ENCODE assay signal across 15 cellular contexts in genomic region chr6:3773696-3774298, GRCh38. TPM values are rescaled to one million over a fixed set of nuclear protein-coding genes. Genes with fewer than 3 reads are reported as not detected.
DNase-seq lines count a peak whose midpoint lies in the region; ATAC-seq and TF ChIP-seq lines count a peak whose summit lies in the region.
"Had no signal": no experiment of that assay in that cellular context is flagged by ENCODE, and none has a peak within 500 bp of the region (broad histone marks: within the 10 kb centered on the region; RNA-seq: fewer than 3 reads in every experiment).

No MANE protein-coding gene starts in this region.

- TF ChIP-seq CTCF in astrocyte of the spinal cord (IDR thresholded peaks at IDR 0.05; ENCODE audit: low read depth, low read length), result no peak
- no peak for TF ChIP-seq CTCF in gastroesophageal sphincter (IDR thresholded peaks at IDR 0.05)

- WGBS in gastroesophageal sphincter (ENCODE audit: low coverage in 1 of 2), 2 donors, result 49 to 78% methylated on average over 4 to 6 of the region's 7 CpGs

- ATAC-seq in gastroesophageal sphincter, result peak; percentile 34
- ATAC-seq in HG03159 (IDR thresholded peaks at IDR 0.05; ENCODE audit: unreplicated experiment), result no peak
- ATAC-seq: activated CD4-positive, alpha-beta T cell treated with anti-CD3 and anti-CD28 coated beads for 36 hours had no signal

- no peak for TF ChIP-seq EP300 in gastroesophageal sphincter (IDR thresholded peaks at IDR 0.05)

- no peak overlapping the region for H3K27ac ChIP-seq in gastroesophageal sphincter
- H3K27ac ChIP-seq: heart left ventricle, Peyer's patch, skin epidermis had no signal

- in situ Hi-C loops in astrocyte of the spinal cord (cut with HindIII; ENCODE audit: low sequenced_read_pairs), result no loop called here

- peak; percentile 24 for DNase-seq in NCI-H2196 (lab: John Stamatoyannopoulos, UW; ENCODE audit: unreplicated experiment)
- no peak for DNase-seq in NCI-H2196 treated with DMSO at 0.1 percent for 48 hours (lab: John Stamatoyannopoulos, UW; ENCODE audit: unreplicated experiment)
- DNase-seq in astrocyte of the spinal cord (ENCODE audit: low read depth, low spot score), result peak; percentile 35
- DNase-seq in stromal cell of bone marrow (ENCODE audit: low read depth), result peak; percentile 41
- no peak for DNase-seq in activated T-cell treated with anti-CD3 and anti-CD28 coated beads, Interleukin-2, amount 50 U/mL, for 48 hours
- DNase-seq in stimulated activated naive CD4-positive, alpha-beta T cell (lab: John Stamatoyannopoulos, UW), result no peak
- DNase-seq: 8988T; activated CD4-positive, alpha-beta T cell treated with anti-CD3 and anti-CD28 coated beads for 36 hours; activated T-cell treated with anti-CD3 and anti-CD28 coated beads, Interleukin-2, amount 50 U/mL, for 1 hour; NCI-H510A; Peyer's patch had no signal

- no peaks in the 10 kb centered on the region for H3K36me3 ChIP-seq in gastroesophageal sphincter
- H3K36me3 ChIP-seq: heart left ventricle, Peyer's patch had no signal

- no peaks in the 10 kb centered on the region for H3K27me3 ChIP-seq in gastroesophageal sphincter
- H3K27me3 ChIP-seq: heart left ventricle, Peyer's patch had no signal

- no peak for TF ChIP-seq POLR2A in gastroesophageal sphincter (IDR thresholded peaks at IDR 0.05)

- H3K9me3 ChIP-seq in gastroesophageal sphincter, result no peaks in the 10 kb centered on the region
- H3K9me3 ChIP-seq: heart left ventricle, Peyer's patch had no signal

- H3K4me3 ChIP-seq in astrocyte of the spinal cord (ENCODE audit: low read depth, low read length) (no peak overlapping the region), gastroesophageal sphincter (no peak overlapping the region)
- H3K4me3 ChIP-seq: heart left ventricle, Peyer's patch, skin epidermis had no signal

- peaks cover 0 to 7% (median 0%) of the 10 kb centered on the region in 3 donors for H3K4me1 ChIP-seq in gastroesophageal sphincter
- H3K4me1 ChIP-seq: Peyer's patch had no signal

RNA-seq across cellular contexts. Expression of gene PXDC1, which starts 22.3 kb away (rescaled TPM):
- 100 to 1,000 TPM in 3 of 4 donors, 10 to 100 TPM in 1; 78.3 to 182 (median 152) TPM for total RNA-seq in gastroesophageal sphincter

Comparison
In these comparisons a context has a peak if more than half of its experiments do, and no peak if none do; other contexts are left out.
1. DNase-seq: peak in NCI-H2196 (single experiment), astrocyte of the spinal cord (single experiment) and stromal cell of bone marrow (single experiment); none in NCI-H2196 treated with DMSO at 0.1 percent for 48 hours (single experiment), activated T-cell treated with anti-CD3 and anti-CD28 coated beads, Interleukin-2, amount 50 U/mL, for 48 hours (0 of 2) and stimulated activated naive CD4-positive, alpha-beta T cell (0 of 6).